ENCODE assay signal across 19 cellular contexts in the genomic region with DNA sequence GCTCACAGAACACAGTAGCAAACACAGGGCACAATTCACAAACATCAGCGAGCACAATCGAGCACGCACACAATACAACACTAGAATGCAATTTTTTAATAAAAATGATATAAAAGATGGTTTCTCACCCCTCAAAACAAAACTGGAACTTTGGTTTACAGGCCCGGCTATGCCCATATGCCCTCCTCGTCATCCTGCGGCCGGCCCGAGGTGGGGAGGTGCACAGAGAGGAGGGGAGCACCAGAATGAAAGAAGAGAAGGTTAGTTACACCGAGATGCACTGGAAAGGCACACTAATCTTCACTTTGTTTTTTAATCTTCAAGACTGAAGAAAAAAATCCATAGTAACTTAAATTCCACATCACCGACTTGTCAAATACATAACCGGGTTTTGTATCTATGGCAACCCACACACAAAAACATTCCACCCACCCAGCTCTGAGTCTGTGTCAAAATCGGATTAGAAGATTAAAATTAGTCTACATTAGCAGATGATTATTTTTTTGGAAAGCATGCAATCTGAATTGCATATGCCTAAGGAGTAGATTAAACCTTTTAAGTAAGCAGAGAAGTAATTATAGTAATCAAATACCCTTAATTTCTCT.
"Had no signal": no experiment of that assay in that cellular context is flagged by ENCODE, and none has a peak within 500 bp of the region (broad histone marks: within the 10 kb centered on the region; RNA-seq: fewer than 3 reads in every experiment).

No MANE protein-coding gene starts in this region.

- H3K9me3 ChIP-seq: body of pancreas, gastroesophageal sphincter, pancreas, sigmoid colon, spleen, thoracic aorta, upper lobe of left lung had no signal

- H3K27me3 ChIP-seq: body of pancreas, gastroesophageal sphincter, pancreas, sigmoid colon, spleen, upper lobe of left lung had no signal

- DNase-seq: activated B cell treated with CpG ODN at 0.5 μM for 24 hours; activated CD4-positive, alpha-beta memory T cell treated with anti-CD3 and anti-CD28 coated beads for 36 hours; activated CD4-positive, alpha-beta T cell treated with anti-CD3 and anti-CD28 coated beads for 4 hours; activated CD8-positive, alpha-beta memory T cell treated with anti-CD3 and anti-CD28 coated beads, Interleukin-2, amount 10 ng/mL, durations not matched to agents 7 days and 5 days; body of pancreas; central memory CD4-positive, alpha-beta T cell; immature natural killer cell; mesenchymal stem cell; naive thymus-derived CD4-positive, alpha-beta T cell; pancreas; sigmoid colon; spleen; stimulated activated CD4-positive, alpha-beta T cell treated with anti-CD3 and anti-CD28 coated beads, Interleukin-4, amount 100 ng/mL, for 4 hours had no signal

- H3K4me1 Mint-ChIP-seq: activated B cell treated with CpG ODN at 0.5 μM for 24 hours; activated CD8-positive, alpha-beta memory T cell treated with anti-CD3 and anti-CD28 coated beads, Interleukin-2, amount 10 ng/mL, durations not matched to agents 7 days and 5 days; immature natural killer cell; naive thymus-derived CD4-positive, alpha-beta T cell; stimulated activated memory B cell treated with anti-CD40 and anti-IgM and Interleukin-4, amounts not matched to agents 10 μg/mL and 1 μg/mL and 100 μg/mL, for 72 hours had no signal

- H3K27ac ChIP-seq: body of pancreas, coronary artery, gastroesophageal sphincter, pancreas, sigmoid colon, spleen, thoracic aorta, upper lobe of left lung had no signal

- H3K27ac Mint-ChIP-seq: activated B cell treated with CpG ODN at 0.5 μM for 24 hours; activated CD4-positive, alpha-beta memory T cell treated with anti-CD3 and anti-CD28 coated beads for 36 hours; activated CD8-positive, alpha-beta memory T cell treated with anti-CD3 and anti-CD28 coated beads, Interleukin-2, amount 10 ng/mL, durations not matched to agents 7 days and 5 days; activated naive CD8-positive, alpha-beta T cell; immature natural killer cell; naive thymus-derived CD4-positive, alpha-beta T cell; stimulated activated memory B cell treated with anti-CD40 and anti-IgM and Interleukin-4, amounts not matched to agents 10 μg/mL and 1 μg/mL and 100 μg/mL, for 72 hours had no signal

- H3K4me3 Mint-ChIP-seq: activated B cell treated with CpG ODN at 0.5 μM for 24 hours; activated CD4-positive, alpha-beta memory T cell treated with anti-CD3 and anti-CD28 coated beads for 36 hours; activated CD8-positive, alpha-beta memory T cell treated with anti-CD3 and anti-CD28 coated beads, Interleukin-2, amount 10 ng/mL, durations not matched to agents 7 days and 5 days; activated naive CD8-positive, alpha-beta T cell; immature natural killer cell; naive thymus-derived CD4-positive, alpha-beta T cell; stimulated activated memory B cell treated with anti-CD40 and anti-IgM and Interleukin-4, amounts not matched to agents 10 μg/mL and 1 μg/mL and 100 μg/mL, for 72 hours had no signal

- H3K27me3 Mint-ChIP-seq: activated CD4-positive, alpha-beta memory T cell treated with anti-CD3 and anti-CD28 coated beads for 36 hours; activated CD8-positive, alpha-beta memory T cell treated with anti-CD3 and anti-CD28 coated beads, Interleukin-2, amount 10 ng/mL, durations not matched to agents 7 days and 5 days; activated naive CD8-positive, alpha-beta T cell had no signal

- H3K9me3 Mint-ChIP-seq: activated B cell treated with CpG ODN at 0.5 μM for 24 hours; activated CD4-positive, alpha-beta memory T cell treated with anti-CD3 and anti-CD28 coated beads for 36 hours had no signal

- H3K4me3 ChIP-seq: body of pancreas, coronary artery, gastroesophageal sphincter, pancreas, sigmoid colon, spleen, thoracic aorta, upper lobe of left lung had no signal

- H3K4me1 ChIP-seq: body of pancreas, pancreas, upper lobe of left lung had no signal

- H3K36me3 Mint-ChIP-seq: activated CD4-positive, alpha-beta memory T cell treated with anti-CD3 and anti-CD28 coated beads for 36 hours; activated CD8-positive, alpha-beta memory T cell treated with anti-CD3 and anti-CD28 coated beads, Interleukin-2, amount 10 ng/mL, durations not matched to agents 7 days and 5 days; activated naive CD8-positive, alpha-beta T cell; immature natural killer cell; naive thymus-derived CD4-positive, alpha-beta T cell; stimulated activated memory B cell treated with anti-CD40 and anti-IgM and Interleukin-4, amounts not matched to agents 10 μg/mL and 1 μg/mL and 100 μg/mL, for 72 hours had no signal

- H3K36me3 ChIP-seq: gastroesophageal sphincter, pancreas, sigmoid colon, spleen, thoracic aorta, upper lobe of left lung had no signal
